8 cellular contexts compared by ENCODE assay signal in the genomic region with DNA sequence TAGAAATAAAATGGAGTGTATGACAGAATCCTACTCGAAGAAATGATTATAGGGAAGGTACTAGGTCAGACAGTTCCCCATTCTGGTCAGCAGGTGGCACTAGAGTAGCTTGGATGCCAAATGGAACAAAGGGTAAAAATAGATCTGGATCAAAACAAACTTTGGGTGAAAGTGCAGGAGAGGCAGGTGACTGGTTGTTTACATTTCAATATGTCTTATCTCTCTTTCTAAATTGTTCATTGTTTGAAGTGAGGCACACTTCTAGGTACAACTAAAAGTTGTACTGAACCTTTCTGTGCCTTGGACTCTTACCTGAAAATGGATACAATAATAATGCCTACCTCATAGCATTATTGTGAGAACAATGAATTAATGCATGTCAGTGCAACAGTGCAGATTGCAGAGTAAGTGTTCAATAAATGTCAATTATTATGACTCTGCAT.
A peak's percentile ranks its signal among the peaks of the same experiment; 100 is the strongest.
DNase-seq lines count a peak whose midpoint lies in the region; ATAC-seq lines count a peak whose summit lies in the region.

No MANE protein-coding gene starts in this region.

- H3K9me3 Mint-ChIP-seq in CD4-positive, CD25-positive, alpha-beta regulatory T cell = peaks cover 0 to 1% (median 0%) of the 10 kb centered on the region in 7 donors
- no peaks in the 10 kb centered on the region for H3K9me3 Mint-ChIP-seq in memory B cell

- no peak overlapping the region for H3K27ac ChIP-seq in CD4-positive, CD25-positive, alpha-beta regulatory T cell (ENCODE audit: insufficient read depth, low read length, poor library complexity, severe bottlenecking)

- H3K27me3 Mint-ChIP-seq in CD4-positive, CD25-positive, alpha-beta regulatory T cell = peaks cover 4% of the 10 kb centered on the region
- no peaks in the 10 kb centered on the region for H3K27me3 Mint-ChIP-seq in memory B cell

- peak; percentile 54 to 78 (median 71) for DNase-seq in CD4-positive, CD25-positive, alpha-beta regulatory T cell
- DNase-seq in NCI-H748 (lab: John Stamatoyannopoulos, UW; ENCODE audit: unreplicated experiment) = peak; percentile 79
- DNase-seq in activated CD4-positive, alpha-beta T cell treated with anti-CD3 and anti-CD28 coated beads, Interleukin-2, amount 50 U/mL, for 48 hours = peak; percentile 75
- peak; percentile 44 for DNase-seq in effector CD8-positive, alpha-beta T cell (lab: John Stamatoyannopoulos, UW)
- peak; percentile 58 to 64 for DNase-seq in memory B cell (ENCODE audit: low spot score in 2 of 2)
- peak; percentile 19 to 55 for DNase-seq in stimulated activated CD8-positive, alpha-beta memory T cell treated with anti-CD3 and anti-CD28 coated beads, Interleukin-2, amount 100 ng/mL, for 48 hours (ENCODE audit: low read depth in 2 of 2)

- peaks cover 3% of the 10 kb centered on the region for H3K4me1 ChIP-seq in CD4-positive, CD25-positive, alpha-beta regulatory T cell (ENCODE audit: control insufficient read depth, insufficient read depth, low read length, poor library complexity, severe bottlenecking)

- H3K36me3 Mint-ChIP-seq in CD4-positive, CD25-positive, alpha-beta regulatory T cell = no peaks in the 10 kb centered on the region
- H3K36me3 Mint-ChIP-seq in memory B cell = no peaks in the 10 kb centered on the region

- no peak overlapping the region for H3K4me3 Mint-ChIP-seq in CD4-positive, CD25-positive, alpha-beta regulatory T cell
- no peak overlapping the region for H3K4me3 Mint-ChIP-seq in memory B cell

- peaks cover 0 to 5% (median 2%) of the 10 kb centered on the region in 4 donors for H3K4me1 Mint-ChIP-seq in CD4-positive, CD25-positive, alpha-beta regulatory T cell
- peaks cover 3% of the 10 kb centered on the region for H3K4me1 Mint-ChIP-seq in memory B cell

- H3K27me3 ChIP-seq in CD4-positive, CD25-positive, alpha-beta regulatory T cell (ENCODE audit: control insufficient read depth, insufficient read depth, low read length) = peaks cover under 1% of the 10 kb centered on the region

- H3K9me3 ChIP-seq in CD4-positive, CD25-positive, alpha-beta regulatory T cell (ENCODE audit: control insufficient read depth in 2 of 2, low read length in 2 of 2) = no peaks in the 10 kb centered on the region

- H3K36me3 ChIP-seq in CD4-positive, CD25-positive, alpha-beta regulatory T cell (ENCODE audit: control insufficient read depth, insufficient read depth, low read length) = no peaks in the 10 kb centered on the region

- no peak overlapping the region for H3K27ac Mint-ChIP-seq in CD4-positive, CD25-positive, alpha-beta regulatory T cell
- H3K27ac Mint-ChIP-seq in memory B cell = no peak overlapping the region

- peak; percentile 81 to 86 for ATAC-seq in CD4-positive, CD25-positive, alpha-beta regulatory T cell (ENCODE audit: low read depth in 2 of 2)
- peak; percentile 80 for ATAC-seq in GM19372 (IDR thresholded peaks at IDR 0.05; ENCODE audit: low read depth, unreplicated experiment)
- peak; percentile 63 for ATAC-seq in HG03565 (IDR thresholded peaks at IDR 0.05; ENCODE audit: unreplicated experiment)
- ATAC-seq in memory B cell (ENCODE audit: low read depth) = peak; percentile 76

- H3K4me3 ChIP-seq in CD4-positive, CD25-positive, alpha-beta regulatory T cell (ENCODE audit: low read depth, low read length) = no peak overlapping the region
